ENCODE assay signal across 12 cellular contexts in genomic region chr2:64275174-64275466, GRCh38.
"Had no signal": no experiment of that assay in that cellular context is flagged by ENCODE, and none has a peak within 500 bp of the region (broad histone marks: within the 10 kb centered on the region; RNA-seq: fewer than 3 reads in every experiment).

No MANE protein-coding gene starts in this region.

- ATAC-seq: effector memory CD8-positive, alpha-beta T cell; left cardiac atrium; naive thymus-derived CD8-positive, alpha-beta T cell; stimulated activated naive B cell treated with anti-CD40 and anti-IgM and Interleukin-4, amounts not matched to agents 10 μg/mL and 1 μg/mL and 100 μg/mL, for 72 hours had no signal

- DNase-seq: activated naive CD8-positive, alpha-beta T cell treated with anti-CD3 and anti-CD28 coated beads, Interleukin-2, amount 10 ng/mL, durations not matched to agents 7 days and 5 days; cortex of kidney; effector memory CD8-positive, alpha-beta T cell; foreskin melanocyte; left cardiac atrium; naive thymus-derived CD8-positive, alpha-beta T cell; posterior cingulate gyrus; retina; stimulated activated CD4-positive, alpha-beta T cell treated with anti-CD3 and anti-CD28 coated beads, Interleukin-15, amount 100 ng/mL, for 24 hours; stimulated activated CD4-positive, alpha-beta T cell treated with anti-CD3 and anti-CD28 coated beads, Interleukin-4, amount 100 ng/mL, for 1 hour; stimulated activated naive B cell treated with anti-CD40 and anti-IgM and Interleukin-4, amounts not matched to agents 10 μg/mL and 1 μg/mL and 100 μg/mL, for 72 hours had no signal

- H3K4me3 ChIP-seq: lung had no signal
